34 cellular contexts compared by ENCODE assay signal in genomic region chr1:10050611-10051010, GRCh38. TPM values are rescaled to one million over a fixed set of nuclear protein-coding genes. Genes with fewer than 3 reads are reported as not detected.
"Had no signal": no experiment of that assay in that cellular context is flagged by ENCODE, and none has a peak within 500 bp of the region (broad histone marks: within the 10 kb centered on the region; RNA-seq: fewer than 3 reads in every experiment).

No MANE protein-coding gene starts in this region.

- H3K27ac ChIP-seq: brain microvascular endothelial cell, SJCRH30, SK-N-MC, WERI-Rb-1 had no signal

- H3K27me3 ChIP-seq: brain microvascular endothelial cell, SJCRH30 had no signal

- H3K27ac Mint-ChIP-seq: activated CD4-positive, alpha-beta T cell treated with anti-CD3 and anti-CD28 coated beads, Interleukin-2, amount 10 ng/mL, durations not matched to agents 24 days and 14 days; activated CD8-positive, alpha-beta T cell treated with anti-CD3 and anti-CD28 coated beads for 36 hours; activated naive CD8-positive, alpha-beta T cell treated with anti-CD3 and anti-CD28 coated beads for 36 hours; activated T-cell treated with anti-CD3 and anti-CD28 coated beads, Interleukin-2, amount 50 U/mL, for 72 hours; activated T-helper 17 cell treated with anti-CD3 and anti-CD28 coated beads, Interleukin-2, amount 50 U/mL, for 72 hours had no signal

- ATAC-seq: activated CD8-positive, alpha-beta T cell treated with anti-CD3 and anti-CD28 coated beads for 36 hours; activated T-cell treated with anti-CD3 and anti-CD28 coated beads, Interleukin-2, amount 50 U/mL, for 72 hours; activated T-helper 17 cell treated with anti-CD3 and anti-CD28 coated beads, Interleukin-2, amount 50 U/mL, for 72 hours; Panc1 had no signal

- H3K36me3 ChIP-seq: brain microvascular endothelial cell had no signal

- DNase-seq: activated CD4-positive, alpha-beta T cell treated with anti-CD3 and anti-CD28 coated beads, Interleukin-2, amount 10 ng/mL, durations not matched to agents 24 days and 14 days; activated CD4-positive, alpha-beta T cell treated with anti-CD3 and anti-CD28 coated beads, Interleukin-2, amount 50 U/mL, for 4 hours; activated CD8-positive, alpha-beta T cell treated with anti-CD3 and anti-CD28 coated beads for 36 hours; activated effector memory CD4-positive, alpha-beta T cell treated with anti-CD3 and anti-CD28 coated beads, Interleukin-2, amount 50 U/mL, for 16 hours; activated naive CD4-positive, alpha-beta T cell; activated naive CD4-positive, alpha-beta T cell treated with anti-CD3 and anti-CD28 coated beads, Interleukin-2, amount 50 U/mL, for 16 hours; activated naive CD8-positive, alpha-beta T cell treated with anti-CD3 and anti-CD28 coated beads for 36 hours; activated T-cell treated with anti-CD3 and anti-CD28 coated beads, Interleukin-2, amount 50 U/mL, for 1 hour; activated T-cell treated with anti-CD3 and anti-CD28 coated beads, Interleukin-2, amount 50 U/mL, for 72 hours; amniotic stem cell; aorta; brain microvascular endothelial cell; NCI-H1105 treated with DMSO at 0.1 percent for 48 hours; NCI-H1436; NCI-H1694; NCI-H1930; NCI-H2107; NCI-H2171; NCI-H524; NCI-H69; NCI-H82; SHP77; SJCRH30; T1000; WERI-Rb-1 had no signal

- H3K27me3 Mint-ChIP-seq: activated CD4-positive, alpha-beta T cell treated with anti-CD3 and anti-CD28 coated beads, Interleukin-2, amount 10 ng/mL, durations not matched to agents 24 days and 14 days; activated CD8-positive, alpha-beta T cell treated with anti-CD3 and anti-CD28 coated beads for 36 hours; activated naive CD8-positive, alpha-beta T cell treated with anti-CD3 and anti-CD28 coated beads for 36 hours; activated T-helper 17 cell treated with anti-CD3 and anti-CD28 coated beads, Interleukin-2, amount 50 U/mL, for 72 hours; central memory CD8-positive, alpha-beta T cell had no signal

- H3K9me3 ChIP-seq: SJCRH30 had no signal

- H3K4me3 ChIP-seq: SJCRH30, SK-N-MC had no signal

- H3K4me3 Mint-ChIP-seq: activated CD4-positive, alpha-beta T cell treated with anti-CD3 and anti-CD28 coated beads, Interleukin-2, amount 10 ng/mL, durations not matched to agents 24 days and 14 days; activated CD8-positive, alpha-beta T cell treated with anti-CD3 and anti-CD28 coated beads for 36 hours; activated naive CD8-positive, alpha-beta T cell treated with anti-CD3 and anti-CD28 coated beads for 36 hours; activated T-cell treated with anti-CD3 and anti-CD28 coated beads, Interleukin-2, amount 50 U/mL, for 72 hours; activated T-helper 17 cell treated with anti-CD3 and anti-CD28 coated beads, Interleukin-2, amount 50 U/mL, for 72 hours; central memory CD8-positive, alpha-beta T cell had no signal

- H3K9me3 Mint-ChIP-seq: activated CD4-positive, alpha-beta T cell treated with anti-CD3 and anti-CD28 coated beads, Interleukin-2, amount 10 ng/mL, durations not matched to agents 24 days and 14 days; activated CD8-positive, alpha-beta T cell treated with anti-CD3 and anti-CD28 coated beads for 36 hours; activated naive CD8-positive, alpha-beta T cell treated with anti-CD3 and anti-CD28 coated beads for 36 hours; activated T-cell treated with anti-CD3 and anti-CD28 coated beads, Interleukin-2, amount 50 U/mL, for 72 hours; activated T-helper 17 cell treated with anti-CD3 and anti-CD28 coated beads, Interleukin-2, amount 50 U/mL, for 72 hours; central memory CD8-positive, alpha-beta T cell had no signal

RNA-seq across cellular contexts. Expression of gene RBP7, which starts 53.6 kb away (rescaled TPM):
- total RNA-seq: activated CD4-positive, alpha-beta T cell treated with anti-CD3 and anti-CD28 coated beads, Interleukin-2, amount 10 ng/mL, durations not matched to agents 24 days and 14 days; activated CD8-positive, alpha-beta memory T cell treated with anti-CD3 and anti-CD28 coated beads for 36 hours; activated CD8-positive, alpha-beta T cell treated with anti-CD3 and anti-CD28 coated beads for 36 hours; activated naive CD8-positive, alpha-beta T cell treated with anti-CD3 and anti-CD28 coated beads for 36 hours; activated T-cell treated with anti-CD3 and anti-CD28 coated beads, Interleukin-2, amount 50 U/mL, for 72 hours; activated T-helper 17 cell treated with anti-CD3 and anti-CD28 coated beads, Interleukin-2, amount 50 U/mL, for 72 hours; LHCN-M2; RPMI7951; SJCRH30; T-helper 1 cell treated with Interleukin-12 subunit alpha and Interleukin-12 subunit beta and Interleukin-4 antibody, amounts not matched to agents 30 ng/mL and 1 ng/mL, for 36 hours; T-helper 2 cell treated with Interferon-gamma antibody and Interleukin-4, amounts not matched to agents 100 ng/mL and 5 ng/mL, for 36 hours had no signal
